In genomic region chr5:164597293-164597900, GRCh38 we compare ENCODE assay signal across 9 cellular contexts.
DNase-seq lines count a peak whose midpoint lies in the region; ATAC-seq, FAIRE-seq and TF ChIP-seq lines count a peak whose summit lies in the region.
"Had no signal": no experiment of that assay in that cellular context is flagged by ENCODE, and none has a peak within 500 bp of the region (broad histone marks: within the 10 kb centered on the region; RNA-seq: fewer than 3 reads in every experiment).

No MANE protein-coding gene starts in this region.

- H3K4me2 ChIP-seq in K562 (ENCODE audit: insufficient read depth, low read length): no peak overlapping the region

- H3K36me3 ChIP-seq in K562 (ENCODE audit: control insufficient read depth, insufficient read depth, low read length): no peaks in the 10 kb centered on the region

- no peaks in the 10 kb centered on the region for H3K4me1 ChIP-seq in K562 (replicated peaks in 1 of 2; ENCODE audit: control insufficient read depth in 2 of 2, insufficient read depth in 2 of 2, low read length in 2 of 2)

- no peak overlapping the region for H2AFZ ChIP-seq in K562 (ENCODE audit: low read depth, low read length)

- no peaks in the 10 kb centered on the region for H3K9me3 ChIP-seq in K562 (replicated peaks; ENCODE audit: control insufficient read depth, insufficient read depth, low read depth, low read length)

- ATAC-seq in GM19467 (IDR thresholded peaks at IDR 0.05; ENCODE audit: unreplicated experiment) (peak; percentile 79), HG03439 (IDR thresholded peaks at IDR 0.05; ENCODE audit: unreplicated experiment) (peak; percentile 78), K562 (no peak), GM19452 (IDR thresholded peaks at IDR 0.05; ENCODE audit: unreplicated experiment) (no peak)

- H3K4me3 ChIP-seq in K562: no peak overlapping the region

- TF ChIP-seq POLR2A in K562 (conservative IDR thresholded peaks at IDR 0.05): no peak

- POLR2A ChIA-PET in K562 (lab: Yijun Ruan, JAX): no interaction called here

- WGBS in K562 (ENCODE audit: insufficient coverage, low coverage, missing lambda C conversion rate): 0% methylated on average over 5 of the region's 5 CpGs

- BruUV-seq in K562 (replicated peaks; lab: Mats Ljungman, UMichigan): no TSS peak

- no peaks in the 10 kb centered on the region for H3K27me3 ChIP-seq in K562 (ENCODE audit: control insufficient read depth in 2 of 2, insufficient read depth in 2 of 2, low read length in 2 of 2)

- FAIRE-seq in K562 (lab: Jason Lieb, UNC): no peak

- DNase-seq in D341Med (ENCODE audit: low spot score): peak; percentile 12
- peak in 3 of 4 experiments; percentile 3 to 5 (median 5) for DNase-seq in K562 (ENCODE audit: extremely low read depth in 1 of 4, low spot score in 3 of 4)
- no peak for DNase-seq in stimulated activated CD4-positive, alpha-beta T cell treated with anti-CD3 and anti-CD28 coated beads, Interleukin-12 subunit alpha, Interleukin-12 subunit beta, amount 100 ng/mL, for 4 hours
- DNase-seq in NCI-H146 treated with DMSO at 0.1 percent for 48 hours (lab: John Stamatoyannopoulos, UW; ENCODE audit: unreplicated experiment): no peak
- DNase-seq in GOT3 (lab: John Stamatoyannopoulos, UW): no peak
- DNase-seq: naive B cell had no signal

- no peak overlapping the region for H3K9ac ChIP-seq in K562 (ENCODE audit: insufficient read depth in 1 of 2, low read depth in 2 of 2, low read length in 2 of 2)

- 0 out of 6 replicates have a peak, but pooled peaks of 1 of the 3 experiments have one; percentile 13 for TF ChIP-seq CTCF in K562 (IDR thresholded peaks at IDR 0.05 in 2 of 3, conservative IDR thresholded peaks at IDR 0.05 in 1 of 3; ENCODE audit: insufficient read depth in 2 of 3, low read depth in 1 of 3, low read length in 3 of 3)

- no peak for TF ChIP-seq EP300 in K562 (IDR thresholded peaks at IDR 0.05; ENCODE audit: low read length)

- H3K79me2 ChIP-seq in K562 (ENCODE audit: control insufficient read depth, insufficient read depth, low read length): no peaks in the 10 kb centered on the region

- in situ Hi-C loops in K562 (cut with MboI): no loop called here

- no peak overlapping the region for H3K27ac ChIP-seq in K562 (ENCODE audit: extremely low read depth, low read depth, low read length)

- no peaks in the 10 kb centered on the region for H4K20me1 ChIP-seq in K562 (replicated peaks; ENCODE audit: control insufficient read depth, insufficient read depth, low read length)

- CTCF ChIA-PET in K562 (lab: Yijun Ruan, JAX; ENCODE audit: low intra/inter-chr PET ratio): no interaction called here

- no peaks in the 10 kb centered on the region for H3K9me1 ChIP-seq in K562 (ENCODE audit: control insufficient read depth, insufficient read depth, low read length)

- intact Hi-C loops in K562 (cut with micrococcal nuclease): no loop called here

- TF ChIP-seq RAD21 in K562 (CRISPR knock-in tag; conservative IDR thresholded peaks at IDR 0.05 in 1 of 2, IDR thresholded peaks at IDR 0.05 in 1 of 2): no peak

TF ChIP-seq in K562, 482 proteins besides CTCF, POLR2A, EP300 and RAD21:
- TF ChIP-seq ZNF444 (CRISPR knock-in tag; IDR thresholded peaks at IDR 0.05) (no peak), ZFP36 (IDR thresholded peaks at IDR 0.05; ENCODE audit: low read depth, low read length, partially characterized antibody) (no peak), TFAP4 (CRISPR knock-in tag; IDR thresholded peaks at IDR 0.05; ENCODE audit: borderline replicate concordance) (no peak), COPS2 (conservative IDR thresholded peaks at IDR 0.05) (no peak), ZNF212 (CRISPR knock-in tag; IDR thresholded peaks at IDR 0.05) (no peak), HMGXB4 (CRISPR knock-in tag; IDR thresholded peaks at IDR 0.05) (no peak), ZNF75A (CRISPR knock-in tag; IDR thresholded peaks at IDR 0.05) (no peak), FOXJ2 (tag; IDR thresholded peaks at IDR 0.05) (no peak), ASH1L (IDR thresholded peaks at IDR 0.05; ENCODE audit: borderline replicate concordance, low read depth, partially characterized antibody) (no peak), RREB1 (CRISPR knock-in tag; IDR thresholded peaks at IDR 0.05) (no peak), ZNF766 (CRISPR knock-in tag; conservative IDR thresholded peaks at IDR 0.05) (no peak), FOXK1 (CRISPR knock-in tag; IDR thresholded peaks at IDR 0.05; ENCODE audit: borderline replicate concordance) (no peak), TCF7 (IDR thresholded peaks at IDR 0.05; ENCODE audit: borderline replicate concordance) (no peak), ZNF57 (CRISPR knock-in tag; IDR thresholded peaks at IDR 0.05) (no peak)

Comparison
In these comparisons a context has a peak if more than half of its experiments do, and no peak if none do; other contexts are left out.
1. DNase-seq: peak in D341Med (single experiment) and K562 (3 of 4); none in stimulated activated CD4-positive, alpha-beta T cell treated with anti-CD3 and anti-CD28 coated beads, Interleukin-12 subunit alpha, Interleukin-12 subunit beta, amount 100 ng/mL, for 4 hours (single experiment), NCI-H146 treated with DMSO at 0.1 percent for 48 hours (single experiment) and GOT3 (single experiment).
2. ATAC-seq: peak in GM19467 (single experiment) and HG03439 (single experiment); none in K562 (single experiment) and GM19452 (single experiment).